In the genomic region with DNA sequence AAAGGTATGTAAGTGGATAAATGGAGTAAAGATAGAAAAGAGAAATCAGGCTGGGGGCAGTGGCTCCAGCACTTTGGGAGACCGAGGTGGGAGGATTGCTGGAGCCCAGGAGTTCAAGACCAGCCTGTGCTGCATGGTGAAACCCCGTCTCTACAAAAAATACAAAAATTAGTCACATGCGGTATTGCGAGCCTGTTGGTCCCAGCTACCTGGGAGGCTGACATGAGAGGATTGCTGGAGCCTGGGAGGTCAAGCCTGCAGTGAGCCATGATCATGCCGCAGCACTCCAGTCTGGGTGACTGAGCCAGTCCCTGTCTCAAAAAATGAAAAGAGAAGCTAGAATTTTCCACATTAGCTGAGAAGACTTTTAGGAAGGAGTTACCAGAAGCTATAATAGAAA, we compare ENCODE assay signal across 14 cellular contexts.
"Had no signal": no experiment of that assay in that cellular context is flagged by ENCODE, and none has a peak within 500 bp of the region (broad histone marks: within the 10 kb centered on the region; RNA-seq: fewer than 3 reads in every experiment).

No MANE protein-coding gene starts in this region.

- H3K27me3 ChIP-seq: breast epithelium, left lung, neutrophil, tibial nerve had no signal

- H3K27ac ChIP-seq: breast epithelium, left lung, neutrophil, parathyroid adenoma, tibial nerve had no signal

- H3K9me3 Mint-ChIP-seq: activated CD8-positive, alpha-beta T cell treated with anti-CD3 and anti-CD28 coated beads for 36 hours; activated T-helper 1 cell treated with anti-CD3 and anti-CD28 coated beads, Interleukin-12 subunit alpha, Interleukin-12 subunit beta, Interleukin-2, Interleukin-4 antibody, amounts not matched to agents 30 ng/mL and 10 ng/mL and 1 ng/mL, durations not matched to agents 14 hours and 24 hours and 36 hours; natural killer cell; stimulated activated memory B cell treated with anti-CD40 and anti-IgM and Interleukin-4, amounts not matched to agents 10 μg/mL and 1 μg/mL and 100 μg/mL, for 72 hours had no signal

- H3K9me3 ChIP-seq: breast epithelium, left lung, neutrophil, tibial nerve had no signal

- FAIRE-seq: kidney had no signal

- H3K4me3 ChIP-seq: breast epithelium, left lung, tibial nerve had no signal

- H3K4me3 Mint-ChIP-seq: activated CD8-positive, alpha-beta T cell treated with anti-CD3 and anti-CD28 coated beads for 36 hours; activated T-helper 1 cell treated with anti-CD3 and anti-CD28 coated beads, Interleukin-12 subunit alpha, Interleukin-12 subunit beta, Interleukin-2, Interleukin-4 antibody, amounts not matched to agents 30 ng/mL and 10 ng/mL and 1 ng/mL, durations not matched to agents 14 hours and 24 hours and 36 hours; natural killer cell; stimulated activated memory B cell treated with anti-CD40 and anti-IgM and Interleukin-4, amounts not matched to agents 10 μg/mL and 1 μg/mL and 100 μg/mL, for 72 hours had no signal

- H3K27me3 Mint-ChIP-seq: activated CD8-positive, alpha-beta T cell treated with anti-CD3 and anti-CD28 coated beads for 36 hours; stimulated activated memory B cell treated with anti-CD40 and anti-IgM and Interleukin-4, amounts not matched to agents 10 μg/mL and 1 μg/mL and 100 μg/mL, for 72 hours had no signal

- DNase-seq: activated CD4-positive, alpha-beta T cell treated with anti-CD3 and anti-CD28 coated beads for 4 hours; activated CD8-positive, alpha-beta memory T cell treated with anti-CD3 and anti-CD28 coated beads, Interleukin-2, amount 50 U/mL, for 48 hours; activated CD8-positive, alpha-beta T cell treated with anti-CD3 and anti-CD28 coated beads for 36 hours; aorta; hippocampal formation; kidney; left lung; natural killer cell had no signal

- H3K36me3 Mint-ChIP-seq: natural killer cell had no signal

- ATAC-seq: activated CD8-positive, alpha-beta T cell treated with anti-CD3 and anti-CD28 coated beads for 36 hours; left lung; natural killer cell; stimulated activated memory B cell treated with anti-CD40 and anti-IgM and Interleukin-4, amounts not matched to agents 10 μg/mL and 1 μg/mL and 100 μg/mL, for 72 hours had no signal

- H3K27ac Mint-ChIP-seq: activated CD8-positive, alpha-beta T cell treated with anti-CD3 and anti-CD28 coated beads for 36 hours; activated T-helper 1 cell treated with anti-CD3 and anti-CD28 coated beads, Interleukin-12 subunit alpha, Interleukin-12 subunit beta, Interleukin-2, Interleukin-4 antibody, amounts not matched to agents 30 ng/mL and 10 ng/mL and 1 ng/mL, durations not matched to agents 14 hours and 24 hours and 36 hours; natural killer cell; stimulated activated memory B cell treated with anti-CD40 and anti-IgM and Interleukin-4, amounts not matched to agents 10 μg/mL and 1 μg/mL and 100 μg/mL, for 72 hours had no signal

- H3K36me3 ChIP-seq: breast epithelium, left lung, tibial nerve had no signal
